Comparison of ENCODE assay signal across 1 cellular context in the genomic region with DNA sequence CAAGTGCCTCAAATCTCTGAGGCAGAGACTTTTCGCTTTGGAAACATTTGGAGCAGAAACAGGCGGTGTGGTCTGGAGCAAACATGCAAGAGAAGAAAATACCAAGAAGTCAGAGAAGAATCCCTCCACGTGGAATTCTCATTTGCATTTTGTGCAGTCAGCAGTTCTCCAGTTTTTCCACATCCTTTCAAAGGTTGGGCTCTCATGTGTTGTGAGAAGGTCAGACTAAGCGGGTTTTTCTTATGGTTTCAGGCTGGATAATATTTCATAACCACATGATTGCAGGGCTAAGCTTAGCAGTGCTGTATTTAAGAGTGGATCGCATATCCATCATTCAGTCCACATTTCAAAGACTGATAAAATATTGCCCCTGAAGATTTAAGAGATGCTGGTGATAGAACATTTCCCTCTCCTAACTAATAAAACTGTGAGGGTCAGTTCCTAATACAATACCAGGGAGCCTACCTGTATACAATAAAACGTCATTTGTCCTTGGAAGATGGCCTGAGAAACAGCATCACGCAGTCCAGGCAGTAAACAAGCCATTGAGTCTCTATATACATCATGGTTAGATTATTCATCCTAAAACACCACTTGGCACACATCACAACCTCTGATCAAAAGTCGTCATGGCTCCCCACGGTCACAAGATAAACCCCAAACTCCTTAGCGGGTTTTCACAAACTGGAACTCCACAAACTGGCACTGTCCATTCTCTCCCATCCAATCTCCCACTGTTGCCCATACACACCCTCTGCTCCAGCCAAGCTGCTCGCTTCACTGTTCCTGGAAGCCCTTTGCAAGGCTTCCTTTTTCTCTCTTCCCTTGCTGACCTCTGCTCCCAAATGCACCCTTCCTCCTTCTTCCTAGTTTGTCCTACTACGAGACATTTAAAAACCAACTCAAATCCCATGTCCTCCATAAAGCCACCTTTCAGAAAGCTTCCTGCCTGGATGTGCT.
TF ChIP-seq lines count a peak whose summit lies in the region.

No MANE protein-coding gene starts in this region.

TF ChIP-seq in GM23338, 12 proteins besides CTCF, POLR2A, EP300 and RAD21 (continued from another document):
- TF ChIP-seq, protein P1, sequence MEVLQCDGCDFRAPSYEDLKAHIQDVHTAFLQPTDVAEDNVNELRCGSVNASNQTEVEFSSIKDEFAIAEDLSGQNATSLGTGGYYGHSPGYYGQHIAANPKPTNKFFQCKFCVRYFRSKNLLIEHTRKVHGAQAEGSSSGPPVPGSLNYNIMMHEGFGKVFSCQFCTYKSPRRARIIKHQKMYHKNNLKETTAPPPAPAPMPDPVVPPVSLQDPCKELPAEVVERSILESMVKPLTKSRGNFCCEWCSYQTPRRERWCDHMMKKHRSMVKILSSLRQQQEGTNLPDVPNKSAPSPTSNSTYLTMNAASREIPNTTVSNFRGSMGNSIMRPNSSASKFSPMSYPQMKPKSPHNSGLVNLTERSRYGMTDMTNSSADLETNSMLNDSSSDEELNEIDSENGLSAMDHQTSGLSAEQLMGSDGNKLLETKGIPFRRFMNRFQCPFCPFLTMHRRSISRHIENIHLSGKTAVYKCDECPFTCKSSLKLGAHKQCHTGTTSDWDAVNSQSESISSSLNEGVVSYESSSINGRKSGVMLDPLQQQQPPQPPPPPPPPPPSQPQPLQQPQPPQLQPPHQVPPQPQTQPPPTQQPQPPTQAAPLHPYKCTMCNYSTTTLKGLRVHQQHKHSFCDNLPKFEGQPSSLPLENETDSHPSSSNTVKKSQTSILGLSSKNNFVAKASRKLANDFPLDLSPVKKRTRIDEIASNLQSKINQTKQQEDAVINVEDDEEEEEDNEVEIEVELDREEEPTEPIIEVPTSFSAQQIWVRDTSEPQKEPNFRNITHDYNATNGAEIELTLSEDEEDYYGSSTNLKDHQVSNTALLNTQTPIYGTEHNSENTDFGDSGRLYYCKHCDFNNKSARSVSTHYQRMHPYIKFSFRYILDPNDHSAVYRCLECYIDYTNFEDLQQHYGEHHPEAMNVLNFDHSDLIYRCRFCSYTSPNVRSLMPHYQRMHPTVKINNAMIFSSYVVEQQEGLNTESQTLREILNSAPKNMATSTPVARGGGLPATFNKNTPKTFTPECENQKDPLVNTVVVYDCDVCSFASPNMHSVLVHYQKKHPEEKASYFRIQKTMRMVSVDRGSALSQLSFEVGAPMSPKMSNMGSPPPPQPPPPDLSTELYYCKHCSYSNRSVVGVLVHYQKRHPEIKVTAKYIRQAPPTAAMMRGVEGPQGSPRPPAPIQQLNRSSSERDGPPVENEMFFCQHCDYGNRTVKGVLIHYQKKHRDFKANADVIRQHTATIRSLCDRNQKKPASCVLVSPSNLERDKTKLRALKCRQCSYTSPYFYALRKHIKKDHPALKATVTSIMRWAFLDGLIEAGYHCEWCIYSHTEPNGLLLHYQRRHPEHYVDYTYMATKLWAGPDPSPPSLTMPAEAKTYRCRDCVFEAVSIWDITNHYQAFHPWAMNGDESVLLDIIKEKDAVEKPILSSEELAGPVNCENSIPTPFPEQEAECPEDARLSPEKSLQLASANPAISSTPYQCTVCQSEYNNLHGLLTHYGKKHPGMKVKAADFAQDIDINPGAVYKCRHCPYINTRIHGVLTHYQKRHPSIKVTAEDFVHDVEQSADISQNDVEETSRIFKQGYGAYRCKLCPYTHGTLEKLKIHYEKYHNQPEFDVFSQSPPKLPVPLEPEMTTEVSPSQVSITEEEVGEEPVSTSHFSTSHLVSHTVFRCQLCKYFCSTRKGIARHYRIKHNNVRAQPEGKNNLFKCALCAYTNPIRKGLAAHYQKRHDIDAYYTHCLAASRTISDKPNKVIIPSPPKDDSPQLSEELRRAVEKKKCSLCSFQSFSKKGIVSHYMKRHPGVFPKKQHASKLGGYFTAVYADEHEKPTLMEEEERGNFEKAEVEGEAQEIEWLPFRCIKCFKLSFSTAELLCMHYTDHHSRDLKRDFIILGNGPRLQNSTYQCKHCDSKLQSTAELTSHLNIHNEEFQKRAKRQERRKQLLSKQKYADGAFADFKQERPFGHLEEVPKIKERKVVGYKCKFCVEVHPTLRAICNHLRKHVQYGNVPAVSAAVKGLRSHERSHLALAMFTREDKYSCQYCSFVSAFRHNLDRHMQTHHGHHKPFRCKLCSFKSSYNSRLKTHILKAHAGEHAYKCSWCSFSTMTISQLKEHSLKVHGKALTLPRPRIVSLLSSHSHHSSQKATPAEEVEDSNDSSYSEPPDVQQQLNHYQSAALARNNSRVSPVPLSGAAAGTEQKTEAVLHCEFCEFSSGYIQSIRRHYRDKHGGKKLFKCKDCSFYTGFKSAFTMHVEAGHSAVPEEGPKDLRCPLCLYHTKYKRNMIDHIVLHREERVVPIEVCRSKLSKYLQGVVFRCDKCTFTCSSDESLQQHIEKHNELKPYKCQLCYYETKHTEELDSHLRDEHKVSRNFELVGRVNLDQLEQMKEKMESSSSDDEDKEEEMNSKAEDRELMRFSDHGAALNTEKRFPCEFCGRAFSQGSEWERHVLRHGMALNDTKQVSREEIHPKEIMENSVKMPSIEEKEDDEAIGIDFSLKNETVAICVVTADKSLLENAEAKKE (CRISPR knock-in tag; IDR thresholded peaks at IDR 0.05), result no peak
- TF ChIP-seq POLR2AphosphoS5 (IDR thresholded peaks at IDR 0.05; ENCODE audit: low read depth), result no peak
- TF ChIP-seq JUNB (IDR thresholded peaks at IDR 0.05; ENCODE audit: unreplicated experiment), result no peak
- TF ChIP-seq, protein P2, sequence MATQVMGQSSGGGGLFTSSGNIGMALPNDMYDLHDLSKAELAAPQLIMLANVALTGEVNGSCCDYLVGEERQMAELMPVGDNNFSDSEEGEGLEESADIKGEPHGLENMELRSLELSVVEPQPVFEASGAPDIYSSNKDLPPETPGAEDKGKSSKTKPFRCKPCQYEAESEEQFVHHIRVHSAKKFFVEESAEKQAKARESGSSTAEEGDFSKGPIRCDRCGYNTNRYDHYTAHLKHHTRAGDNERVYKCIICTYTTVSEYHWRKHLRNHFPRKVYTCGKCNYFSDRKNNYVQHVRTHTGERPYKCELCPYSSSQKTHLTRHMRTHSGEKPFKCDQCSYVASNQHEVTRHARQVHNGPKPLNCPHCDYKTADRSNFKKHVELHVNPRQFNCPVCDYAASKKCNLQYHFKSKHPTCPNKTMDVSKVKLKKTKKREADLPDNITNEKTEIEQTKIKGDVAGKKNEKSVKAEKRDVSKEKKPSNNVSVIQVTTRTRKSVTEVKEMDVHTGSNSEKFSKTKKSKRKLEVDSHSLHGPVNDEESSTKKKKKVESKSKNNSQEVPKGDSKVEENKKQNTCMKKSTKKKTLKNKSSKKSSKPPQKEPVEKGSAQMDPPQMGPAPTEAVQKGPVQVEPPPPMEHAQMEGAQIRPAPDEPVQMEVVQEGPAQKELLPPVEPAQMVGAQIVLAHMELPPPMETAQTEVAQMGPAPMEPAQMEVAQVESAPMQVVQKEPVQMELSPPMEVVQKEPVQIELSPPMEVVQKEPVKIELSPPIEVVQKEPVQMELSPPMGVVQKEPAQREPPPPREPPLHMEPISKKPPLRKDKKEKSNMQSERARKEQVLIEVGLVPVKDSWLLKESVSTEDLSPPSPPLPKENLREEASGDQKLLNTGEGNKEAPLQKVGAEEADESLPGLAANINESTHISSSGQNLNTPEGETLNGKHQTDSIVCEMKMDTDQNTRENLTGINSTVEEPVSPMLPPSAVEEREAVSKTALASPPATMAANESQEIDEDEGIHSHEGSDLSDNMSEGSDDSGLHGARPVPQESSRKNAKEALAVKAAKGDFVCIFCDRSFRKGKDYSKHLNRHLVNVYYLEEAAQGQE (IDR thresholded peaks at IDR 0.05; ENCODE audit: unreplicated experiment), result no peak
